In the genomic region with DNA sequence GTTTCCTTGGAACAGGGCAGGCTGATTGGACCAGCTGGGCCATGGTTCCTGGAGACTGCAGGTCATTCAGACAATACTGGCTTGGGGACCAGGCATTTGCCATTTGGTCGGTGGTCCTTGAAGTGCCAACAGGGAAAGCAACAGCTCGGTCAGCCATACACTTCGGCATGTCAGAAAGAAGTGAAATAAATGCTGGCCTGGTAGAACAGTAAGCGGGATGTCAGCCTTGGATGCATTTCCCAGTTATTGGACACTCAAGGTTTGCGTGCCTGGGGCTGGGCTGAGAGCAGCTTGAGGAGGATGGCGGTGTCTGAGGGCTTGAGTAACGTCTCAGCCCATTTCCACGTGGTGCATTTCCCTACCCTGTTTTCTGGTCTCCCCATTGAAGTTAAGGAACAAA, we compare ENCODE assay signal across 19 cellular contexts.
DNase-seq lines count a peak whose midpoint lies in the region; ATAC-seq and TF ChIP-seq lines count a peak whose summit lies in the region.
"Had no signal": no experiment of that assay in that cellular context is flagged by ENCODE, and none has a peak within 500 bp of the region (broad histone marks: within the 10 kb centered on the region; RNA-seq: fewer than 3 reads in every experiment).

No MANE protein-coding gene starts in this region.

- no peaks in the 10 kb centered on the region for H3K27me3 Mint-ChIP-seq in activated T-cell treated with anti-CD3 and anti-CD28 coated beads, Interleukin-2, amount 50 U/mL, for 24 hours
- H3K27me3 Mint-ChIP-seq in WTC11 (ENCODE audit: low read depth) (no peaks in the 10 kb centered on the region), immature natural killer cell (ENCODE audit: low read depth in 3 of 3) (peaks cover 0 to 1% (median 0%) of the 10 kb centered on the region in 3 donors)
- H3K27me3 Mint-ChIP-seq in stimulated activated naive CD8-positive, alpha-beta T cell treated with anti-CD3 and anti-CD28 coated beads, Interleukin-15, amount 100 ng/mL, for 72 hours = no peaks in the 10 kb centered on the region

- peaks cover 91% of the 10 kb centered on the region for H3K4me1 Mint-ChIP-seq in activated T-cell treated with anti-CD3 and anti-CD28 coated beads, Interleukin-2, amount 50 U/mL, for 24 hours (ENCODE audit: low read depth)
- H3K4me1 Mint-ChIP-seq in WTC11 (peaks cover 24% of the 10 kb centered on the region), immature natural killer cell (peaks cover 53 to 88% of the 10 kb centered on the region in 2 donors)
- H3K4me1 Mint-ChIP-seq in stimulated activated naive CD8-positive, alpha-beta T cell treated with anti-CD3 and anti-CD28 coated beads, Interleukin-15, amount 100 ng/mL, for 72 hours = peaks cover 90% of the 10 kb centered on the region

- CTCF ChIA-PET in WTC11 (lab: Charles Lee) = no interaction called here

- peaks cover 2% of the 10 kb centered on the region for H3K9me3 Mint-ChIP-seq in activated T-cell treated with anti-CD3 and anti-CD28 coated beads, Interleukin-2, amount 50 U/mL, for 24 hours
- H3K9me3 Mint-ChIP-seq in WTC11 (no peaks in the 10 kb centered on the region), immature natural killer cell (no peaks in the 10 kb centered on the region)
- no peaks in the 10 kb centered on the region for H3K9me3 Mint-ChIP-seq in stimulated activated naive CD8-positive, alpha-beta T cell treated with anti-CD3 and anti-CD28 coated beads, Interleukin-15, amount 100 ng/mL, for 72 hours
- H3K9me3 Mint-ChIP-seq: GM23338 had no signal

- no peak overlapping the region for H3K4me3 Mint-ChIP-seq in activated T-cell treated with anti-CD3 and anti-CD28 coated beads, Interleukin-2, amount 50 U/mL, for 24 hours
- H3K4me3 Mint-ChIP-seq in WTC11 (no peak overlapping the region), immature natural killer cell (no peak overlapping the region)
- H3K4me3 Mint-ChIP-seq in stimulated activated naive CD8-positive, alpha-beta T cell treated with anti-CD3 and anti-CD28 coated beads, Interleukin-15, amount 100 ng/mL, for 72 hours = no peak overlapping the region
- H3K4me3 Mint-ChIP-seq: GM23338 had no signal

- ATAC-seq in WTC11 (no peak), HG02885 (IDR thresholded peaks at IDR 0.05; ENCODE audit: poor library complexity, unreplicated experiment) (no peak), GM18907 (IDR thresholded peaks at IDR 0.05; ENCODE audit: unreplicated experiment) (no peak), GM18858 (IDR thresholded peaks at IDR 0.05; ENCODE audit: unreplicated experiment) (no peak)
- no peak for ATAC-seq in stimulated activated naive CD8-positive, alpha-beta T cell treated with anti-CD3 and anti-CD28 coated beads, Interleukin-15, amount 100 ng/mL, for 72 hours
- ATAC-seq: GM23338, left ventricle myocardium superior had no signal

- POLR2A ChIA-PET in WTC11 (lab: Charles Lee) = no interaction called here

- peak overlapping the region; percentile 86 for H3K27ac Mint-ChIP-seq in activated T-cell treated with anti-CD3 and anti-CD28 coated beads, Interleukin-2, amount 50 U/mL, for 24 hours
- H3K27ac Mint-ChIP-seq in WTC11 = peak overlapping the region; percentile 54; the same call in 1 of the 2 replicates
- H3K27ac Mint-ChIP-seq in immature natural killer cell = peak overlapping the region in 4 of 6 donors; percentile 10 to 65 (median 38)
- H3K27ac Mint-ChIP-seq in stimulated activated naive CD8-positive, alpha-beta T cell treated with anti-CD3 and anti-CD28 coated beads, Interleukin-15, amount 100 ng/mL, for 72 hours = peak overlapping the region; percentile 54 to 72
- H3K27ac Mint-ChIP-seq: GM23338 had no signal

- H3K36me3 Mint-ChIP-seq in activated T-cell treated with anti-CD3 and anti-CD28 coated beads, Interleukin-2, amount 50 U/mL, for 24 hours (ENCODE audit: low read depth) = peaks cover 89% of the 10 kb centered on the region
- H3K36me3 Mint-ChIP-seq in WTC11 (peaks cover 23% of the 10 kb centered on the region), immature natural killer cell (peaks cover 0 to 18% (median 2%) of the 10 kb centered on the region in 3 donors)

- TF ChIP-seq CTCF in WTC11 (IDR thresholded peaks at IDR 0.05) = no peak

- DNase-seq in activated T-cell treated with anti-CD3 and anti-CD28 coated beads, Interleukin-2, amount 50 U/mL, for 24 hours = no peak
- DNase-seq in activated T-cell treated with anti-CD3 and anti-CD28 coated beads, Interleukin-2, amount 50 U/mL, for 48 hours = no peak
- DNase-seq in WTC11 (ENCODE audit: low spot score) = no peak
- no peak for DNase-seq in immature natural killer cell
- DNase-seq in stimulated activated naive CD8-positive, alpha-beta T cell treated with anti-CD3 and anti-CD28 coated beads, Interleukin-15, amount 100 ng/mL, for 72 hours = no peak
- DNase-seq: activated CD4-positive, CD25-positive, alpha-beta regulatory T cell treated with anti-CD3 and anti-CD28 coated beads, Interleukin-2, amount 50 U/mL, for 72 hours; activated CD8-positive, alpha-beta memory T cell treated with anti-CD3 and anti-CD28 coated beads, Interleukin-2, amount 50 U/mL, for 4 hours; Karpas-422; left ventricle myocardium superior; MV-4-11; NCI-H1694 treated with DMSO at 0.1 percent for 48 hours; NCI-H69; stimulated activated CD4-positive, alpha-beta T cell treated with anti-CD3 and anti-CD28 coated beads, Interleukin-2, amount 100 ng/mL, for 24 hours; stomach; transverse colon had no signal

TF ChIP-seq in WTC11, 78 proteins besides CTCF, POLR2A, EP300 and RAD21:
- TF ChIP-seq, protein P1, sequence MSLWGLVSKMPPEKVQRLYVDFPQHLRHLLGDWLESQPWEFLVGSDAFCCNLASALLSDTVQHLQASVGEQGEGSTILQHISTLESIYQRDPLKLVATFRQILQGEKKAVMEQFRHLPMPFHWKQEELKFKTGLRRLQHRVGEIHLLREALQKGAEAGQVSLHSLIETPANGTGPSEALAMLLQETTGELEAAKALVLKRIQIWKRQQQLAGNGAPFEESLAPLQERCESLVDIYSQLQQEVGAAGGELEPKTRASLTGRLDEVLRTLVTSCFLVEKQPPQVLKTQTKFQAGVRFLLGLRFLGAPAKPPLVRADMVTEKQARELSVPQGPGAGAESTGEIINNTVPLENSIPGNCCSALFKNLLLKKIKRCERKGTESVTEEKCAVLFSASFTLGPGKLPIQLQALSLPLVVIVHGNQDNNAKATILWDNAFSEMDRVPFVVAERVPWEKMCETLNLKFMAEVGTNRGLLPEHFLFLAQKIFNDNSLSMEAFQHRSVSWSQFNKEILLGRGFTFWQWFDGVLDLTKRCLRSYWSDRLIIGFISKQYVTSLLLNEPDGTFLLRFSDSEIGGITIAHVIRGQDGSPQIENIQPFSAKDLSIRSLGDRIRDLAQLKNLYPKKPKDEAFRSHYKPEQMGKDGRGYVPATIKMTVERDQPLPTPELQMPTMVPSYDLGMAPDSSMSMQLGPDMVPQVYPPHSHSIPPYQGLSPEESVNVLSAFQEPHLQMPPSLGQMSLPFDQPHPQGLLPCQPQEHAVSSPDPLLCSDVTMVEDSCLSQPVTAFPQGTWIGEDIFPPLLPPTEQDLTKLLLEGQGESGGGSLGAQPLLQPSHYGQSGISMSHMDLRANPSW (CRISPR knock-in tag; conservative IDR thresholded peaks at IDR 0.05; ENCODE audit: low read depth) = no peak
- TF ChIP-seq ZNF396 (CRISPR knock-in tag; IDR thresholded peaks at IDR 0.05; ENCODE audit: borderline replicate concordance) = no peak
- TF ChIP-seq PRRX2 (CRISPR knock-in tag; IDR thresholded peaks at IDR 0.05) = no peak
- TF ChIP-seq SOX15 (CRISPR knock-in tag; IDR thresholded peaks at IDR 0.05) = no peak
- no peak for TF ChIP-seq FOXJ3 (CRISPR knock-in tag; IDR thresholded peaks at IDR 0.05; ENCODE audit: borderline replicate concordance)
- no peak for TF ChIP-seq ATF1 (CRISPR knock-in tag; IDR thresholded peaks at IDR 0.05)
- TF ChIP-seq GRHL2 (CRISPR knock-in tag; IDR thresholded peaks at IDR 0.05; ENCODE audit: insufficient replicate concordance, severe bottlenecking) = no peak
- TF ChIP-seq, protein P2, sequence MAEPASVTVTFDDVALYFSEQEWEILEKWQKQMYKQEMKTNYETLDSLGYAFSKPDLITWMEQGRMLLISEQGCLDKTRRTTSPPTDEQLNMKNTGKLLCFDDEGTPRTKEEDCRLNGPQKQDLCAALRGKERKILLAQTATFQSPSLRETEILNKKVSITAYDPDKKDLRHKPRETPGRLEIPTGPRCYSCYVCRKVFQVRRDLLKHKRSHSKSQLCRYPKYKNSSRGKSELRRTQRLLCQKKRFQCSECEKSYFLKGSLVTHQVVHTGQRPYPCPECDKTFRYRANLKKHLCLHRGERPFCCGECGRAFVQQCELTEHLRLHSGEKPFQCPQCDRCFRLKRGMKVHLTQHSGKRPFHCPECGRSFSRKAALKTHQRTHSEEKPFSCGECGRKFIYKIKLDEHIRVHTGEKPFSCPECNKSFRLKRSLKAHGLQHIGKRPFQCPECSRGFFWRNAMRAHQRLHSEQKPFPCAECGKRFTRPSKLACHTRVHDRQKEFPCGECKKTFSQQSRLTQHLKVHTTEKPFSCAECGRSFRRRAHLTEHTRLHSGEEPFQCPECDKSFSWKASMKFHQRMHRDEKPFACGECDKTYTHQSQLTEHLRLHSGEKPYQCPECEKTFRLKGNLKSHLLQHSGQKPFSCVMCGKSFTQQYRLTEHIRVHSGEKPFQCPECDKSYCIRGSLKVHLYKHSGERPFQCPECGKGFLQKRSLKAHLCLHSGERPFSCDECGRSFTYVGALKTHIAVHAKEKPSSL (CRISPR knock-in tag; conservative IDR thresholded peaks at IDR 0.05) = no peak
- TF ChIP-seq, protein P3, sequence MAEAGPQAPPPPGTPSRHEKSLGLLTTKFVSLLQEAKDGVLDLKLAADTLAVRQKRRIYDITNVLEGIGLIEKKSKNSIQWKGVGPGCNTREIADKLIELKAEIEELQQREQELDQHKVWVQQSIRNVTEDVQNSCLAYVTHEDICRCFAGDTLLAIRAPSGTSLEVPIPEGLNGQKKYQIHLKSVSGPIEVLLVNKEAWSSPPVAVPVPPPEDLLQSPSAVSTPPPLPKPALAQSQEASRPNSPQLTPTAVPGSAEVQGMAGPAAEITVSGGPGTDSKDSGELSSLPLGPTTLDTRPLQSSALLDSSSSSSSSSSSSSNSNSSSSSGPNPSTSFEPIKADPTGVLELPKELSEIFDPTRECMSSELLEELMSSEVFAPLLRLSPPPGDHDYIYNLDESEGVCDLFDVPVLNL (CRISPR knock-in tag; IDR thresholded peaks at IDR 0.05; ENCODE audit: borderline replicate concordance, low read depth) = no peak
